Comparison of ENCODE assay signal across 9 cellular contexts in the genomic region with DNA sequence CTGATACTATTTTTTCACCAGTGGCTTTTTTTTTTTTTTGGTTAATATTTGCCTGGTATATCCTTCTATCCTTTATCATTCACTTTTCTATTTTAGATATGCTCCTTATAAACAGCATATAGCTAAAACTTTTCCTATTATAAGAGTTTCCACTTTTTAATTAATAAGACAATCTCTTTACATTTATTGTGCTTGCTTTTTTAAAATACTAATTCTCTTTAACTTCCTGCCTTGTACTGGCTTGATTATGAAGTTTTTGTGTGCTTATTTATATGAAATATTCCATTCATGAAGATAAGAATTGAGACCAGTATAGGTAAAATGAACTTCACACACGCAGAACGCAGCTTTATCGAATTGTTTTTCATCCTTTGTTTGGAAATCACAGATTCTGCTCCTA. TPM values are rescaled to one million over a fixed set of nuclear protein-coding genes. Genes with fewer than 3 reads are reported as not detected.
"Had no signal": no experiment of that assay in that cellular context is flagged by ENCODE, and none has a peak within 500 bp of the region (broad histone marks: within the 10 kb centered on the region; RNA-seq: fewer than 3 reads in every experiment).

No MANE protein-coding gene starts in this region.

- ATAC-seq: GM12878 had no signal

- H3K4me3 ChIP-seq: GM12878 had no signal

- FAIRE-seq: G401.6, GM12878, GM12891, GM12892, GM18507, GM19239 had no signal

- DNase-seq: GDM1, GF-D8 had no signal

RNA-seq across cellular contexts. Expression of gene CDRT15, which starts 9.0 kb away (rescaled TPM):
- total RNA-seq: G401, GM12878 had no signal
